1 cellular context compared by ENCODE assay signal in the genomic region with DNA sequence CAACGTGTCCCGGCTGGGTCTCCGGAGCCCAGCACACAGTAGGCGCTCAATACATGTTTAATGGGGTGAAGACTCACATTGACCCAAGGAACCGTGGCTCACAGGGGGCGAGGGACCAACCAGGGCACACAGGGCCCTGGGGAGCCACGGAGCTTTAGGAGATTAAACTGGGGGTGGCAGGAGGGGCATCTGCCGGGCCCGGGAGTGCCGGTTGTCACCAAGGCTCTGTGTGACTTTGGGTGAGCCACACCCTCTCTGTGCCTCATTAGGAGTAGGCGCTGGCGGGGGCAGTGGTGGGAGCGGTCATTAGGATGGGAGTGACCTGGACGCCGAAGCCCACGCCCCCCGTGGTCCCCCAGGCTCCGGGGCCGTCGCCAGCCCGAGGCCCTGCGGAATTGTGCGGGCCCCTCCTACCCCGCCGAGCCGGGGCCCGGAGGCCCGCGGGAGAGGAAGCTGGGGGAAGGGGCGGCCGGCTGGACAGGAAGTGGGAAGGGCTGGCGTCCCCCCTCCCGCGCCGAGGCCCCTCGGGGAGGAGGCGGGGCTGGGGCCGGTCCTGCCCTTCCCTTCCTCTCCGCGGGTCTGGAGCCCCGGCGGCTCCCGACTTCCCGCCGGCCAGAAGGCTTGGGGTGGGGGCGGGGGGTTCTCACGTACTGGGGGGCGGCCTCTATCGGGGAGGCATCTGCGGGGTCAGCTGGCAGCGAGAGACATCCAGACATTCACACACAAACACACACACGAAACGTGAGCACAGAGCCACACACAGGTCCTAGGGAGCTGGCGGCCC.
TF ChIP-seq lines count a peak whose summit lies in the region.

No MANE protein-coding gene starts in this region.

TF ChIP-seq in HepG2, 621 proteins besides CTCF, POLR2A, EP300 and RAD21 (continued from another document and continues in another):
- TF ChIP-seq GMEB1 (CRISPR knock-in tag; IDR thresholded peaks at IDR 0.05; ENCODE audit: borderline replicate concordance) (peak; percentile 48; the same call in 1 of the 2 replicates), THAP7 (CRISPR knock-in tag; IDR thresholded peaks at IDR 0.05) (no peak), ZNF768 (CRISPR knock-in tag; IDR thresholded peaks at IDR 0.05) (peak; percentile 100), PAX8 (CRISPR knock-in tag; IDR thresholded peaks at IDR 0.05; ENCODE audit: borderline replicate concordance) (no peak), SRSF4 (IDR thresholded peaks at IDR 0.05; ENCODE audit: low read depth, low read length, poor library complexity, severe bottlenecking) (no peak), NR2F6 (IDR thresholded peaks at IDR 0.05) (no peak), NR2F6 (CRISPR knock-in tag; IDR thresholded peaks at IDR 0.05) (no peak), RFXANK (CRISPR knock-in tag; IDR thresholded peaks at IDR 0.05) (no peak), ZNF605 (CRISPR knock-in tag; IDR thresholded peaks at IDR 0.05) (peak; percentile 36; the same call in 1 of the 2 replicates), ZSCAN9 (CRISPR knock-in tag; IDR thresholded peaks at IDR 0.05; ENCODE audit: borderline replicate concordance) (peak; percentile 36; the same call in 1 of the 2 replicates), HOXA5 (CRISPR knock-in tag; IDR thresholded peaks at IDR 0.05) (peak; percentile 54; the same call in 1 of the 2 replicates), ZNF143 (CRISPR knock-in tag; IDR thresholded peaks at IDR 0.05) (peak; percentile 45; the same call in 1 of the 2 replicates), ZNF326 (CRISPR knock-in tag; IDR thresholded peaks at IDR 0.05; ENCODE audit: borderline replicate concordance) (no peak), ZNF431 (CRISPR knock-in tag; IDR thresholded peaks at IDR 0.05; ENCODE audit: borderline replicate concordance, low read depth) (0 out of 2 replicates have a peak, but pooled peaks have one; percentile 36), KAT8 (CRISPR knock-in tag; IDR thresholded peaks at IDR 0.05) (peak; percentile 51), ZFP41 (CRISPR knock-in tag; IDR thresholded peaks at IDR 0.05; ENCODE audit: borderline replicate concordance) (0 out of 2 replicates have a peak, but pooled peaks have one; percentile 32), HNRNPLL (IDR thresholded peaks at IDR 0.05; ENCODE audit: low read depth, low read length, poor library complexity, severe bottlenecking) (no peak), ETV6 (CRISPR knock-in tag; conservative IDR thresholded peaks at IDR 0.05) (peak; percentile 88), HNF4G (IDR thresholded peaks at IDR 0.05; ENCODE audit: borderline replicate concordance, low read depth, low read length) (no peak), HNF4G (CRISPR knock-in tag; IDR thresholded peaks at IDR 0.05; ENCODE audit: borderline replicate concordance, low read depth) (0 out of 2 replicates have a peak, but pooled peaks have one; percentile 16), GFI1 (CRISPR knock-in tag; IDR thresholded peaks at IDR 0.05; ENCODE audit: borderline replicate concordance) (peak; percentile 76), HNRNPL (IDR thresholded peaks at IDR 0.05; ENCODE audit: low read depth, low read length) (no peak), ZNF468 (CRISPR knock-in tag; IDR thresholded peaks at IDR 0.05) (no peak), BORCS8-MEF2B (CRISPR knock-in tag; IDR thresholded peaks at IDR 0.05) (0 out of 2 replicates have a peak, but pooled peaks have one; percentile 45), SALL1 (CRISPR knock-in tag; IDR thresholded peaks at IDR 0.05) (peak; percentile 67), SALL2 (CRISPR knock-in tag; IDR thresholded peaks at IDR 0.05) (peak; percentile 31; the same call in 1 of the 2 replicates), ZNF547 (CRISPR knock-in tag; IDR thresholded peaks at IDR 0.05) (peak; percentile 68), ZFX (CRISPR knock-in tag; IDR thresholded peaks at IDR 0.05; ENCODE audit: low read depth) (peak; percentile 66), THAP8 (CRISPR knock-in tag; IDR thresholded peaks at IDR 0.05; ENCODE audit: borderline replicate concordance) (0 out of 2 replicates have a peak, but pooled peaks have one; percentile 69), FLYWCH1 (CRISPR knock-in tag; IDR thresholded peaks at IDR 0.05) (no peak), IKZF5 (CRISPR knock-in tag; IDR thresholded peaks at IDR 0.05) (peak; percentile 72; the same call in 1 of the 2 replicates), HINFP (CRISPR knock-in tag; IDR thresholded peaks at IDR 0.05; ENCODE audit: low read depth) (no peak), THAP11 (CRISPR knock-in tag; IDR thresholded peaks at IDR 0.05) (peak; percentile 77)
- TF ChIP-seq, protein P1, sequence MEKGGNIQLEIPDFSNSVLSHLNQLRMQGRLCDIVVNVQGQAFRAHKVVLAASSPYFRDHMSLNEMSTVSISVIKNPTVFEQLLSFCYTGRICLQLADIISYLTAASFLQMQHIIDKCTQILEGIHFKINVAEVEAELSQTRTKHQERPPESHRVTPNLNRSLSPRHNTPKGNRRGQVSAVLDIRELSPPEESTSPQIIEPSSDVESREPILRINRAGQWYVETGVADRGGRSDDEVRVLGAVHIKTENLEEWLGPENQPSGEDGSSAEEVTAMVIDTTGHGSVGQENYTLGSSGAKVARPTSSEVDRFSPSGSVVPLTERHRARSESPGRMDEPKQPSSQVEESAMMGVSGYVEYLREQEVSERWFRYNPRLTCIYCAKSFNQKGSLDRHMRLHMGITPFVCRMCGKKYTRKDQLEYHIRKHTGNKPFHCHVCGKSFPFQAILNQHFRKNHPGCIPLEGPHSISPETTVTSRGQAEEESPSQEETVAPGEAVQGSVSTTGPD (CRISPR knock-in tag; IDR thresholded peaks at IDR 0.05): no peak
- TF ChIP-seq, protein P2, sequence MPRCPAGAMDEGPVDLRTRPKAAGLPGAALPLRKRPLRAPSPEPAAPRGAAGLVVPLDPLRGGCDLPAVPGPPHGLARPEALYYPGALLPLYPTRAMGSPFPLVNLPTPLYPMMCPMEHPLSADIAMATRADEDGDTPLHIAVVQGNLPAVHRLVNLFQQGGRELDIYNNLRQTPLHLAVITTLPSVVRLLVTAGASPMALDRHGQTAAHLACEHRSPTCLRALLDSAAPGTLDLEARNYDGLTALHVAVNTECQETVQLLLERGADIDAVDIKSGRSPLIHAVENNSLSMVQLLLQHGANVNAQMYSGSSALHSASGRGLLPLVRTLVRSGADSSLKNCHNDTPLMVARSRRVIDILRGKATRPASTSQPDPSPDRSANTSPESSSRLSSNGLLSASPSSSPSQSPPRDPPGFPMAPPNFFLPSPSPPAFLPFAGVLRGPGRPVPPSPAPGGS (CRISPR knock-in tag; IDR thresholded peaks at IDR 0.05): peak; percentile 72; the same call in 1 of the 2 replicates
- TF ChIP-seq, protein P3, sequence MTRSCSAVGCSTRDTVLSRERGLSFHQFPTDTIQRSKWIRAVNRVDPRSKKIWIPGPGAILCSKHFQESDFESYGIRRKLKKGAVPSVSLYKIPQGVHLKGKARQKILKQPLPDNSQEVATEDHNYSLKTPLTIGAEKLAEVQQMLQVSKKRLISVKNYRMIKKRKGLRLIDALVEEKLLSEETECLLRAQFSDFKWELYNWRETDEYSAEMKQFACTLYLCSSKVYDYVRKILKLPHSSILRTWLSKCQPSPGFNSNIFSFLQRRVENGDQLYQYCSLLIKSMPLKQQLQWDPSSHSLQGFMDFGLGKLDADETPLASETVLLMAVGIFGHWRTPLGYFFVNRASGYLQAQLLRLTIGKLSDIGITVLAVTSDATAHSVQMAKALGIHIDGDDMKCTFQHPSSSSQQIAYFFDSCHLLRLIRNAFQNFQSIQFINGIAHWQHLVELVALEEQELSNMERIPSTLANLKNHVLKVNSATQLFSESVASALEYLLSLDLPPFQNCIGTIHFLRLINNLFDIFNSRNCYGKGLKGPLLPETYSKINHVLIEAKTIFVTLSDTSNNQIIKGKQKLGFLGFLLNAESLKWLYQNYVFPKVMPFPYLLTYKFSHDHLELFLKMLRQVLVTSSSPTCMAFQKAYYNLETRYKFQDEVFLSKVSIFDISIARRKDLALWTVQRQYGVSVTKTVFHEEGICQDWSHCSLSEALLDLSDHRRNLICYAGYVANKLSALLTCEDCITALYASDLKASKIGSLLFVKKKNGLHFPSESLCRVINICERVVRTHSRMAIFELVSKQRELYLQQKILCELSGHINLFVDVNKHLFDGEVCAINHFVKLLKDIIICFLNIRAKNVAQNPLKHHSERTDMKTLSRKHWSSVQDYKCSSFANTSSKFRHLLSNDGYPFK (CRISPR knock-in tag; IDR thresholded peaks at IDR 0.05; ENCODE audit: borderline replicate concordance): peak; percentile 26; the same call in 1 of the 2 replicates
- TF ChIP-seq, protein P4, sequence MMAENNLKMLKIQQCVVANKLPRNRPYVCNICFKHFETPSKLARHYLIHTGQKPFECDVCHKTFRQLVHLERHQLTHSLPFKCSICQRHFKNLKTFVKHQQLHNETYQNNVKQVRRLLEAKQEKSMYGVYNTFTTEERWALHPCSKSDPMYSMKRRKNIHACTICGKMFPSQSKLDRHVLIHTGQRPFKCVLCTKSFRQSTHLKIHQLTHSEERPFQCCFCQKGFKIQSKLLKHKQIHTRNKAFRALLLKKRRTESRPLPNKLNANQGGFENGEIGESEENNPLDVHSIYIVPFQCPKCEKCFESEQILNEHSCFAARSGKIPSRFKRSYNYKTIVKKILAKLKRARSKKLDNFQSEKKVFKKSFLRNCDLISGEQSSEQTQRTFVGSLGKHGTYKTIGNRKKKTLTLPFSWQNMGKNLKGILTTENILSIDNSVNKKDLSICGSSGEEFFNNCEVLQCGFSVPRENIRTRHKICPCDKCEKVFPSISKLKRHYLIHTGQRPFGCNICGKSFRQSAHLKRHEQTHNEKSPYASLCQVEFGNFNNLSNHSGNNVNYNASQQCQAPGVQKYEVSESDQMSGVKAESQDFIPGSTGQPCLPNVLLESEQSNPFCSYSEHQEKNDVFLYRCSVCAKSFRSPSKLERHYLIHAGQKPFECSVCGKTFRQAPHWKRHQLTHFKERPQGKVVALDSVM (CRISPR knock-in tag; IDR thresholded peaks at IDR 0.05): peak; percentile 58; the same call in 1 of the 2 replicates
- TF ChIP-seq, protein P5, sequence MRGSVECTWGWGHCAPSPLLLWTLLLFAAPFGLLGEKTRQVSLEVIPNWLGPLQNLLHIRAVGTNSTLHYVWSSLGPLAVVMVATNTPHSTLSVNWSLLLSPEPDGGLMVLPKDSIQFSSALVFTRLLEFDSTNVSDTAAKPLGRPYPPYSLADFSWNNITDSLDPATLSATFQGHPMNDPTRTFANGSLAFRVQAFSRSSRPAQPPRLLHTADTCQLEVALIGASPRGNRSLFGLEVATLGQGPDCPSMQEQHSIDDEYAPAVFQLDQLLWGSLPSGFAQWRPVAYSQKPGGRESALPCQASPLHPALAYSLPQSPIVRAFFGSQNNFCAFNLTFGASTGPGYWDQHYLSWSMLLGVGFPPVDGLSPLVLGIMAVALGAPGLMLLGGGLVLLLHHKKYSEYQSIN (CRISPR knock-in tag; IDR thresholded peaks at IDR 0.05; ENCODE audit: borderline replicate concordance): no peak
